15 cellular contexts compared by ENCODE assay signal in the genomic region with DNA sequence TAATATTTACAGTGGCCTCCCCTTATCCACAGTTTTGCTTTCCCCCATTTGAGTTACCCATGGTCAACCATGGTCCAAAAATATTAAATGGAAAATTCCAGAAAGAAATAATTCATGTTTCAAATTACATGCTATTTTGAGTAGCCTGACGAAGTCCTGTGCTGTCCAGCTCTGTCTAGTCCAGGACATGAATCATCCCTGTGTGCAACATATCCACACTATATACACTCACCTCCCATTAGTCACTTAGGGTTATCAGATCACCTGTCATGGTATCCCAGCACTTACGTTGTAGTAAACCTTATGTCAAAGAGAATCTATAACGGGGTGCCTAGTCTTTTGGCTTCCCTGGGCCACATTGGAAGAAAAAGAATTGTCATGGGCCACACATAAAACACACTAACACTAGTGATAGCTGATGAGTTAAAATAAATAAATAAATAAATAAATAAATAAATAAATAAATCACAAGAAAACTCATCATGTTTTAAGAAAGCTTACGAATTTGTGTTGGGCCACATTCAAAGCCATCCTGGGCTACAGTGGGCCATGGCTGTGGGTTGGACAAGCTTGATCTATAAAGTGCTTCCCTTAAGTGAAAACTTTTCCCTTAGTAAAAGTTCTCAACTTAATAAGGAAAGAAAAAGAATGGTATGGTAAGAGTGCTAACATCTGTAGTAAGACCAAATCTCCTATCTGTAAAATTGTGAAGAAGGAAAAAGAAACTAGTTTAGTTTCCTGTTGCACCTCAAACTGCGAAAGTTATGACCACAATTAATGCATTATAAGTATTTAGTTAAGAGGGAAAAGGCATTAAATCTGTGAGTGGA. TPM values are rescaled to one million over a fixed set of nuclear protein-coding genes. Genes with fewer than 3 reads are reported as not detected.
DNase-seq lines count a peak whose midpoint lies in the region; ATAC-seq and TF ChIP-seq lines count a peak whose summit lies in the region.
"Had no signal": no experiment of that assay in that cellular context is flagged by ENCODE, and none has a peak within 500 bp of the region (broad histone marks: within the 10 kb centered on the region; RNA-seq: fewer than 3 reads in every experiment).

No MANE protein-coding gene starts in this region.

- ATAC-seq in GM19463 (IDR thresholded peaks at IDR 0.05; ENCODE audit: unreplicated experiment) (no peak), GM21723 (IDR thresholded peaks at IDR 0.05; ENCODE audit: unreplicated experiment) (no peak)
- ATAC-seq: heart left ventricle had no signal

- TF ChIP-seq CTCF in mammary epithelial cell (conservative IDR thresholded peaks at IDR 0.05 in 1 of 2, IDR thresholded peaks at IDR 0.05 in 1 of 2; ENCODE audit: extremely low read depth in 1 of 2, insufficient read depth in 1 of 2, low read depth in 1 of 2, low read length in 2 of 2), result no peak

- DNase-seq in AG20443 (ENCODE audit: low spot score) (peak; percentile 34), HPDE6-E6E7 (ENCODE audit: extremely low spot score) (peak; percentile 89), mammary epithelial cell (peak; percentile 88), lung microvascular endothelial cell (ENCODE audit: low read depth in 2 of 2) (peak; percentile 55 to 84), 8988T (no peak), NCI-H345 treated with DMSO at 0.1 percent for 48 hours (lab: John Stamatoyannopoulos, UW; ENCODE audit: unreplicated experiment) (no peak)
- DNase-seq: activated T-cell treated with anti-CD3 and anti-CD28 coated beads, Interleukin-2, amount 50 U/mL, for 24 hours; Calu3; heart left ventricle had no signal

- peak overlapping the region; percentile 45 for H3K27ac ChIP-seq in mammary epithelial cell (ENCODE audit: insufficient read depth, low read depth, low read length)
- H3K27ac ChIP-seq: thoracic aorta had no signal

- dilution Hi-C loops in mammary epithelial cell (cut with HindIII; ENCODE audit: low sequenced_read_pairs), result no loop called here

- H3K9me3 ChIP-seq in mammary epithelial cell (replicated peaks; ENCODE audit: insufficient read depth, low read length), result no peaks in the 10 kb centered on the region
- H3K9me3 ChIP-seq: heart left ventricle, thoracic aorta had no signal

- no peak overlapping the region for H3K4me3 ChIP-seq in mammary epithelial cell (replicated peaks in 1 of 3; ENCODE audit: insufficient read depth in 1 of 3, low read depth in 2 of 3, low read length in 3 of 3)
- H3K4me3 ChIP-seq: heart left ventricle, lung, thoracic aorta had no signal

- WGBS in mammary epithelial cell (ENCODE audit: low coverage, missing lambda C conversion rate), result 64% methylated on average over 5 of the region's 5 CpGs

- no TSS peak for BruUV-seq in mammary epithelial cell (replicated peaks; lab: Mats Ljungman, UMichigan)

- no peak overlapping the region for H3K9ac ChIP-seq in mammary epithelial cell (ENCODE audit: insufficient read depth, low read length)

- H3K36me3 ChIP-seq in mammary epithelial cell (ENCODE audit: insufficient read depth, low read length), result no peaks in the 10 kb centered on the region
- H3K36me3 ChIP-seq: heart left ventricle, thoracic aorta had no signal

- H2AFZ ChIP-seq in mammary epithelial cell (ENCODE audit: low read depth, low read length), result no peak overlapping the region

- H3K4me1 ChIP-seq in mammary epithelial cell (ENCODE audit: insufficient read depth, low read length), result peaks cover 13% of the 10 kb centered on the region

- H4K20me1 ChIP-seq in mammary epithelial cell (ENCODE audit: insufficient read depth, low read length), result no peaks in the 10 kb centered on the region

- peak overlapping the region; percentile 1 for H3K4me2 ChIP-seq in mammary epithelial cell (ENCODE audit: insufficient read depth, low read depth, low read length)

- in situ Hi-C loops in mammary epithelial cell (cut with MboI; ENCODE audit: low sequenced_read_pairs in 2 of 2), result loop anchor here (10.0 to 25.0 kb wide), 2 partner anchors 103 to 105 kb away; partner anchors contain the start of genes CENPP (in 1 of the 2) and NOL8 (in 1 of the 2)

- H3K27me3 ChIP-seq in mammary epithelial cell (ENCODE audit: insufficient read depth, low read length), result no peaks in the 10 kb centered on the region
- H3K27me3 ChIP-seq: heart left ventricle had no signal

- intact Hi-C loops in mammary epithelial cell (cut with micrococcal nuclease), result loop anchor here (1.0 to 5.0 kb wide), 5 partner anchors 98 to 305 kb away; no protein-coding TSS in a partner anchor

- H3K79me2 ChIP-seq in mammary epithelial cell (ENCODE audit: insufficient read depth, low read length), result no peaks in the 10 kb centered on the region

- CTCF ChIA-PET in mammary epithelial cell (lab: Charles Lee; ENCODE audit: low non-redundant PET), result interaction anchor here (0.5 kb wide), 1 partner anchor 83 kb away, joined by 6 read pairs; no protein-coding TSS in a partner anchor

RNA-seq across cellular contexts. Expression of gene OMD, which starts 15.9 kb away (rescaled TPM):
- total RNA-seq in mammary epithelial cell, result not detected
- polyA plus RNA-seq in mammary epithelial cell, result not detected
- not detected for polyA minus RNA-seq in mammary epithelial cell
- total RNA-seq in lung microvascular endothelial cell, result not detected in 2 replicates
- total RNA-seq: HT-29, progenitor cell of endocrine pancreas had no signal

RNA-seq across cellular contexts. Expression of gene OGN, which starts 35.8 kb away (rescaled TPM):
- total RNA-seq in mammary epithelial cell (not detected), lung microvascular endothelial cell (not detected in 2 replicates)
- polyA plus RNA-seq in mammary epithelial cell, result not detected
- polyA minus RNA-seq in mammary epithelial cell, result not detected
- total RNA-seq: Calu3, HT-29, progenitor cell of endocrine pancreas had no signal

RNA-seq across cellular contexts. Expression of gene ASPN, which starts 42.2 kb away (rescaled TPM):
- under 1 TPM in 1 of 2 donors, not detected in 1; 0.17 TPM for total RNA-seq in mammary epithelial cell
- not detected for polyA plus RNA-seq in mammary epithelial cell
- polyA minus RNA-seq in mammary epithelial cell, result not detected
- not detected in 2 replicates for total RNA-seq in lung microvascular endothelial cell
- total RNA-seq: Calu3, HT-29, progenitor cell of endocrine pancreas had no signal

Comparison
In these comparisons a context has a peak if more than half of its experiments do, and no peak if none do; other contexts are left out.
1. DNase-seq: peak in AG20443 (single experiment), HPDE6-E6E7 (single experiment), mammary epithelial cell (single experiment) and lung microvascular endothelial cell (2 of 2); none in 8988T (single experiment) and NCI-H345 treated with DMSO at 0.1 percent for 48 hours (single experiment).